In the genomic region with DNA sequence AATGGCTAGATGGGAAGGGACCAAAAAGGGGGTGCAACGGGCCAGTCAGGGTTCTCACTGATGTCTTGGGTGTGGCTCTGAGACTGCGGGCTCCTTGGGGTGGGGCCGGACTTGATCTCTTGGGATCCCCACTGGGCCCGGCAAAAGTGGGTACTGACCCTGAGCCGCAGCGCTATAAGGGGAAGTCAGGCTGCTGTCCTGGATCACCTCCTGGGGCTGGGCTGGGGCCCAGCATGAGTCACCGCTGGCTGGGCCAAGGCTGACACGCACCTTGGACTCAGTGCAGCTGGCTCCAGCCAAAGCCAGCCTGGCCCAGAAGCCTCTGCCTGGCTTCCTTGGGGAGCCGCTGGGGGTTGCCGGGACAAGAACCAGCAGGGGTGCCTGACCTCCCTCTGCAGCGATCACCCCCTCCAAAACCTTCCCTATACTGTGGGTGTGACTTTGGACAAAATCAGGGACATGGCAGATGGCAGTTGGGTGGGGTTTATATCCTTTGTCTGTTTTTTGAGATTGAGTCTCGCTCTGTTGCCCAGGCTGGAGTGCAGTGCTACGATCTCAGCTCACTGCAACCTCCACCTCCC, we compare ENCODE assay signal across 1 cellular context.
TF ChIP-seq lines count a peak whose summit lies in the region.

No MANE protein-coding gene starts in this region.

TF ChIP-seq in HepG2, 621 proteins besides CTCF, POLR2A, EP300 and RAD21 (continued from another document and continues in another):
- TF ChIP-seq, protein P1, sequence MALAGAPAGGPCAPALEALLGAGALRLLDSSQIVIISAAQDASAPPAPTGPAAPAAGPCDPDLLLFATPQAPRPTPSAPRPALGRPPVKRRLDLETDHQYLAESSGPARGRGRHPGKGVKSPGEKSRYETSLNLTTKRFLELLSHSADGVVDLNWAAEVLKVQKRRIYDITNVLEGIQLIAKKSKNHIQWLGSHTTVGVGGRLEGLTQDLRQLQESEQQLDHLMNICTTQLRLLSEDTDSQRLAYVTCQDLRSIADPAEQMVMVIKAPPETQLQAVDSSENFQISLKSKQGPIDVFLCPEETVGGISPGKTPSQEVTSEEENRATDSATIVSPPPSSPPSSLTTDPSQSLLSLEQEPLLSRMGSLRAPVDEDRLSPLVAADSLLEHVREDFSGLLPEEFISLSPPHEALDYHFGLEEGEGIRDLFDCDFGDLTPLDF (CRISPR knock-in tag; IDR thresholded peaks at IDR 0.05): no peak
- TF ChIP-seq ZBTB49 (CRISPR knock-in tag; IDR thresholded peaks at IDR 0.05; ENCODE audit: borderline replicate concordance) (no peak), ZFAT (CRISPR knock-in tag; conservative IDR thresholded peaks at IDR 0.05) (no peak), ZNF740 (CRISPR knock-in tag; IDR thresholded peaks at IDR 0.05) (no peak), NR2F6 (IDR thresholded peaks at IDR 0.05) (peak; percentile 38), NR2F6 (CRISPR knock-in tag; IDR thresholded peaks at IDR 0.05) (peak; percentile 59), SP1 (IDR thresholded peaks at IDR 0.05) (no peak), SP1 (CRISPR knock-in tag; IDR thresholded peaks at IDR 0.05) (no peak), ESRRA (CRISPR knock-in tag; IDR thresholded peaks at IDR 0.05; ENCODE audit: low read depth) (no peak), ZNF629 (CRISPR knock-in tag; conservative IDR thresholded peaks at IDR 0.05) (peak; percentile 52), HNRNPH1 (optimal IDR thresholded peaks at IDR 0.05; ENCODE audit: low read depth, low read length) (no peak), ERF (CRISPR knock-in tag; IDR thresholded peaks at IDR 0.05) (peak; percentile 46; the same call in 1 of the 2 replicates), NFIB (CRISPR knock-in tag; IDR thresholded peaks at IDR 0.05; ENCODE audit: borderline replicate concordance) (no peak), ZNF121 (CRISPR knock-in tag; IDR thresholded peaks at IDR 0.05) (peak; percentile 98), NRL (CRISPR knock-in tag; IDR thresholded peaks at IDR 0.05; ENCODE audit: borderline replicate concordance) (no peak), DNMT3B (CRISPR knock-in tag; conservative IDR thresholded peaks at IDR 0.05) (no peak), PCBP1 (IDR thresholded peaks at IDR 0.05; ENCODE audit: borderline replicate concordance, low read depth, low read length) (0 out of 2 replicates have a peak, but pooled peaks have one; percentile 47), REPIN1 (CRISPR knock-in tag; IDR thresholded peaks at IDR 0.05; ENCODE audit: borderline replicate concordance, low read depth) (no peak), HMG20B (CRISPR knock-in tag; conservative IDR thresholded peaks at IDR 0.05) (peak; percentile 43; the same call in 1 of the 2 replicates), ZMAT5 (CRISPR knock-in tag; IDR thresholded peaks at IDR 0.05; ENCODE audit: borderline replicate concordance, low read depth) (no peak), STAT6 (CRISPR knock-in tag; IDR thresholded peaks at IDR 0.05; ENCODE audit: borderline replicate concordance) (no peak), MTA1 (CRISPR knock-in tag; IDR thresholded peaks at IDR 0.05; ENCODE audit: borderline replicate concordance) (peak; percentile 64), ZNF644 (CRISPR knock-in tag; IDR thresholded peaks at IDR 0.05; ENCODE audit: low read depth) (peak; percentile 56), NR2F1 (CRISPR knock-in tag; IDR thresholded peaks at IDR 0.05) (peak; percentile 9 to 56; a peak in 1 of 4 replicates), TBX3 (IDR thresholded peaks at IDR 0.05; ENCODE audit: borderline replicate concordance) (no peak), ELF3 (CRISPR knock-in tag; IDR thresholded peaks at IDR 0.05) (peak; percentile 69; the same call in 1 of the 2 replicates), ZNF558 (CRISPR knock-in tag; IDR thresholded peaks at IDR 0.05; ENCODE audit: borderline replicate concordance) (peak; percentile 53; the same call in 1 of the 2 replicates), SMAD9 (CRISPR knock-in tag; IDR thresholded peaks at IDR 0.05) (no peak), HOXA9 (CRISPR knock-in tag; IDR thresholded peaks at IDR 0.05; ENCODE audit: borderline replicate concordance) (no peak), FOXA1 (IDR thresholded peaks at IDR 0.05) (no peak), FOXA1 (CRISPR knock-in tag; IDR thresholded peaks at IDR 0.05) (peak; percentile 5), BRD4 (CRISPR knock-in tag; IDR thresholded peaks at IDR 0.05) (0 out of 2 replicates have a peak, but pooled peaks have one; percentile 26)
- TF ChIP-seq, protein P2, sequence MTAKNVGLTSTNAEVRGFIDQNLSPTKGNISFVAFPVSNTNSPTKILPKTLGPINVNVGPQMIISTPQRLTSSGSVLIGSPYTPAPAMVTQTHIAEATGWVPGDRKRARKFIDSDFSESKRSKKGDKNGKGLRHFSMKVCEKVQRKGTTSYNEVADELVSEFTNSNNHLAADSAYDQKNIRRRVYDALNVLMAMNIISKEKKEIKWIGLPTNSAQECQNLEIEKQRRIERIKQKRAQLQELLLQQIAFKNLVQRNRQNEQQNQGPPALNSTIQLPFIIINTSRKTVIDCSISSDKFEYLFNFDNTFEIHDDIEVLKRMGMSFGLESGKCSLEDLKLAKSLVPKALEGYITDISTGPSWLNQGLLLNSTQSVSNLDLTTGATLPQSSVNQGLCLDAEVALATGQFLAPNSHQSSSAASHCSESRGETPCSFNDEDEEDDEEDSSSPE (CRISPR knock-in tag; IDR thresholded peaks at IDR 0.05): no peak
- TF ChIP-seq, protein P3, sequence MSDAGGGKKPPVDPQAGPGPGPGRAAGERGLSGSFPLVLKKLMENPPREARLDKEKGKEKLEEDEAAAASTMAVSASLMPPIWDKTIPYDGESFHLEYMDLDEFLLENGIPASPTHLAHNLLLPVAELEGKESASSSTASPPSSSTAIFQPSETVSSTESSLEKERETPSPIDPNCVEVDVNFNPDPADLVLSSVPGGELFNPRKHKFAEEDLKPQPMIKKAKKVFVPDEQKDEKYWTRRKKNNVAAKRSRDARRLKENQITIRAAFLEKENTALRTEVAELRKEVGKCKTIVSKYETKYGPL (CRISPR knock-in tag; IDR thresholded peaks at IDR 0.05): no peak
- TF ChIP-seq, protein P4, sequence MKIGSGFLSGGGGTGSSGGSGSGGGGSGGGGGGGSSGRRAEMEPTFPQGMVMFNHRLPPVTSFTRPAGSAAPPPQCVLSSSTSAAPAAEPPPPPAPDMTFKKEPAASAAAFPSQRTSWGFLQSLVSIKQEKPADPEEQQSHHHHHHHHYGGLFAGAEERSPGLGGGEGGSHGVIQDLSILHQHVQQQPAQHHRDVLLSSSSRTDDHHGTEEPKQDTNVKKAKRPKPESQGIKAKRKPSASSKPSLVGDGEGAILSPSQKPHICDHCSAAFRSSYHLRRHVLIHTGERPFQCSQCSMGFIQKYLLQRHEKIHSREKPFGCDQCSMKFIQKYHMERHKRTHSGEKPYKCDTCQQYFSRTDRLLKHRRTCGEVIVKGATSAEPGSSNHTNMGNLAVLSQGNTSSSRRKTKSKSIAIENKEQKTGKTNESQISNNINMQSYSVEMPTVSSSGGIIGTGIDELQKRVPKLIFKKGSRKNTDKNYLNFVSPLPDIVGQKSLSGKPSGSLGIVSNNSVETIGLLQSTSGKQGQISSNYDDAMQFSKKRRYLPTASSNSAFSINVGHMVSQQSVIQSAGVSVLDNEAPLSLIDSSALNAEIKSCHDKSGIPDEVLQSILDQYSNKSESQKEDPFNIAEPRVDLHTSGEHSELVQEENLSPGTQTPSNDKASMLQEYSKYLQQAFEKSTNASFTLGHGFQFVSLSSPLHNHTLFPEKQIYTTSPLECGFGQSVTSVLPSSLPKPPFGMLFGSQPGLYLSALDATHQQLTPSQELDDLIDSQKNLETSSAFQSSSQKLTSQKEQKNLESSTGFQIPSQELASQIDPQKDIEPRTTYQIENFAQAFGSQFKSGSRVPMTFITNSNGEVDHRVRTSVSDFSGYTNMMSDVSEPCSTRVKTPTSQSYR (CRISPR knock-in tag; IDR thresholded peaks at IDR 0.05; ENCODE audit: borderline replicate concordance): peak; percentile 35; the same call in 1 of the 2 replicates
- TF ChIP-seq, protein P5, sequence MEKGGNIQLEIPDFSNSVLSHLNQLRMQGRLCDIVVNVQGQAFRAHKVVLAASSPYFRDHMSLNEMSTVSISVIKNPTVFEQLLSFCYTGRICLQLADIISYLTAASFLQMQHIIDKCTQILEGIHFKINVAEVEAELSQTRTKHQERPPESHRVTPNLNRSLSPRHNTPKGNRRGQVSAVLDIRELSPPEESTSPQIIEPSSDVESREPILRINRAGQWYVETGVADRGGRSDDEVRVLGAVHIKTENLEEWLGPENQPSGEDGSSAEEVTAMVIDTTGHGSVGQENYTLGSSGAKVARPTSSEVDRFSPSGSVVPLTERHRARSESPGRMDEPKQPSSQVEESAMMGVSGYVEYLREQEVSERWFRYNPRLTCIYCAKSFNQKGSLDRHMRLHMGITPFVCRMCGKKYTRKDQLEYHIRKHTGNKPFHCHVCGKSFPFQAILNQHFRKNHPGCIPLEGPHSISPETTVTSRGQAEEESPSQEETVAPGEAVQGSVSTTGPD (CRISPR knock-in tag; IDR thresholded peaks at IDR 0.05): no peak; the same call in 1 of the 2 replicates
- TF ChIP-seq, protein P6, sequence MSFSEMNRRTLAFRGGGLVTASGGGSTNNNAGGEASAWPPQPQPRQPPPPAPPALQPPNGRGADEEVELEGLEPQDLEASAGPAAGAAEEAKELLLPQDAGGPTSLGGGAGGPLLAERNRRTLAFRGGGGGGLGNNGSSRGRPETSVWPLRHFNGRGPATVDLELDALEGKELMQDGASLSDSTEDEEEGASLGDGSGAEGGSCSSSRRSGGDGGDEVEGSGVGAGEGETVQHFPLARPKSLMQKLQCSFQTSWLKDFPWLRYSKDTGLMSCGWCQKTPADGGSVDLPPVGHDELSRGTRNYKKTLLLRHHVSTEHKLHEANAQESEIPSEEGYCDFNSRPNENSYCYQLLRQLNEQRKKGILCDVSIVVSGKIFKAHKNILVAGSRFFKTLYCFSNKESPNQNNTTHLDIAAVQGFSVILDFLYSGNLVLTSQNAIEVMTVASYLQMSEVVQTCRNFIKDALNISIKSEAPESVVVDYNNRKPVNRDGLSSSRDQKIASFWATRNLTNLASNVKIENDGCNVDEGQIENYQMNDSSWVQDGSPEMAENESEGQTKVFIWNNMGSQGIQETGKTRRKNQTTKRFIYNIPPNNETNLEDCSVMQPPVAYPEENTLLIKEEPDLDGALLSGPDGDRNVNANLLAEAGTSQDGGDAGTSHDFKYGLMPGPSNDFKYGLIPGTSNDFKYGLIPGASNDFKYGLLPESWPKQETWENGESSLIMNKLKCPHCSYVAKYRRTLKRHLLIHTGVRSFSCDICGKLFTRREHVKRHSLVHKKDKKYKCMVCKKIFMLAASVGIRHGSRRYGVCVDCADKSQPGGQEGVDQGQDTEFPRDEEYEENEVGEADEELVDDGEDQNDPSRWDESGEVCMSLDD (CRISPR knock-in tag; IDR thresholded peaks at IDR 0.05; ENCODE audit: borderline replicate concordance): peak; percentile 93; the same call in 1 of the 2 replicates
- TF ChIP-seq, protein P7, sequence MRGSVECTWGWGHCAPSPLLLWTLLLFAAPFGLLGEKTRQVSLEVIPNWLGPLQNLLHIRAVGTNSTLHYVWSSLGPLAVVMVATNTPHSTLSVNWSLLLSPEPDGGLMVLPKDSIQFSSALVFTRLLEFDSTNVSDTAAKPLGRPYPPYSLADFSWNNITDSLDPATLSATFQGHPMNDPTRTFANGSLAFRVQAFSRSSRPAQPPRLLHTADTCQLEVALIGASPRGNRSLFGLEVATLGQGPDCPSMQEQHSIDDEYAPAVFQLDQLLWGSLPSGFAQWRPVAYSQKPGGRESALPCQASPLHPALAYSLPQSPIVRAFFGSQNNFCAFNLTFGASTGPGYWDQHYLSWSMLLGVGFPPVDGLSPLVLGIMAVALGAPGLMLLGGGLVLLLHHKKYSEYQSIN (CRISPR knock-in tag; IDR thresholded peaks at IDR 0.05; ENCODE audit: borderline replicate concordance): no peak
